In genomic region chr4:6622744-6623143, GRCh38 we compare ENCODE assay signal across 17 cellular contexts. TPM values are rescaled to one million over a fixed set of nuclear protein-coding genes. Genes with fewer than 3 reads are reported as not detected.
A peak's percentile ranks its signal among the peaks of the same experiment; 100 is the strongest.
DNase-seq lines count a peak whose midpoint lies in the region; ATAC-seq and TF ChIP-seq lines count a peak whose summit lies in the region.
"Had no signal": no experiment of that assay in that cellular context is flagged by ENCODE, and none has a peak within 500 bp of the region (broad histone marks: within the 10 kb centered on the region; RNA-seq: fewer than 3 reads in every experiment).

No MANE protein-coding gene starts in this region.

- H3K27me3 Mint-ChIP-seq in activated T-helper 1 cell treated with anti-CD3 and anti-CD28 coated beads, Interleukin-12 subunit alpha, Interleukin-12 subunit beta, Interleukin-2, Interleukin-4 antibody, amounts not matched to agents 30 ng/mL and 10 ng/mL and 1 ng/mL, durations not matched to agents 14 hours and 24 hours and 36 hours (ENCODE audit: insufficient read depth) = no peaks in the 10 kb centered on the region
- peaks cover 3% of the 10 kb centered on the region for H3K27me3 Mint-ChIP-seq in glutamatergic neuron (ENCODE audit: unreplicated experiment)
- H3K27me3 Mint-ChIP-seq in GM23338 (ENCODE audit: insufficient read depth, low read depth, poor library complexity) = peaks cover 17% of the 10 kb centered on the region

- peaks cover 0 to 23% (median 0%) of the 10 kb centered on the region in 4 donors for H3K36me3 ChIP-seq in sigmoid colon
- peaks cover 15% of the 10 kb centered on the region for H3K36me3 ChIP-seq in upper lobe of right lung
- no peaks in the 10 kb centered on the region for H3K36me3 ChIP-seq in GM23338 (ENCODE audit: insufficient read depth)

- no peaks in the 10 kb centered on the region for H3K79me2 ChIP-seq in GM23338 (replicated peaks; ENCODE audit: insufficient read depth)

- no peak overlapping the region for H3K27ac ChIP-seq in sigmoid colon
- H3K27ac ChIP-seq in upper lobe of right lung = no peak overlapping the region
- H3K27ac ChIP-seq in GM23338 (ENCODE audit: low read depth) = no peak overlapping the region
- H3K27ac ChIP-seq: BLaER1, HL-60 had no signal

- H4K20me1 ChIP-seq in GM23338 (replicated peaks; ENCODE audit: insufficient read depth) = no peaks in the 10 kb centered on the region

- H3K27me3 ChIP-seq in sigmoid colon = no peaks in the 10 kb centered on the region
- no peaks in the 10 kb centered on the region for H3K27me3 ChIP-seq in upper lobe of right lung
- H3K27me3 ChIP-seq in GM23338 (ENCODE audit: insufficient read depth) = no peaks in the 10 kb centered on the region
- H3K27me3 ChIP-seq: BLaER1 had no signal

- no peak for TF ChIP-seq POLR2A in sigmoid colon (IDR thresholded peaks at IDR 0.05)

- H3K9me3 ChIP-seq in sigmoid colon (no peaks in the 10 kb centered on the region), upper lobe of right lung (no peaks in the 10 kb centered on the region)
- H3K9me3 ChIP-seq: BLaER1 had no signal

- H3K9me3 Mint-ChIP-seq in activated T-helper 1 cell treated with anti-CD3 and anti-CD28 coated beads, Interleukin-12 subunit alpha, Interleukin-12 subunit beta, Interleukin-2, Interleukin-4 antibody, amounts not matched to agents 30 ng/mL and 10 ng/mL and 1 ng/mL, durations not matched to agents 14 hours and 24 hours and 36 hours = no peaks in the 10 kb centered on the region
- H3K9me3 Mint-ChIP-seq in glutamatergic neuron (ENCODE audit: unreplicated experiment) (peaks cover 10% of the 10 kb centered on the region), GM23338 (no peaks in the 10 kb centered on the region)
- H3K9me3 Mint-ChIP-seq: CD8-positive, alpha-beta T cell had no signal

- ATAC-seq in upper lobe of right lung (no peak), GM23338 (no peak)
- ATAC-seq: CD8-positive, alpha-beta T cell had no signal

- peaks cover 5% of the 10 kb centered on the region for H3K36me3 Mint-ChIP-seq in activated T-helper 1 cell treated with anti-CD3 and anti-CD28 coated beads, Interleukin-12 subunit alpha, Interleukin-12 subunit beta, Interleukin-2, Interleukin-4 antibody, amounts not matched to agents 30 ng/mL and 10 ng/mL and 1 ng/mL, durations not matched to agents 14 hours and 24 hours and 36 hours (ENCODE audit: low read depth)
- H3K36me3 Mint-ChIP-seq in glutamatergic neuron (ENCODE audit: unreplicated experiment) = no peaks in the 10 kb centered on the region
- no peaks in the 10 kb centered on the region for H3K36me3 Mint-ChIP-seq in GM23338 (ENCODE audit: low read depth)

- no peak overlapping the region for H3K4me3 Mint-ChIP-seq in activated T-helper 1 cell treated with anti-CD3 and anti-CD28 coated beads, Interleukin-12 subunit alpha, Interleukin-12 subunit beta, Interleukin-2, Interleukin-4 antibody, amounts not matched to agents 30 ng/mL and 10 ng/mL and 1 ng/mL, durations not matched to agents 14 hours and 24 hours and 36 hours
- H3K4me3 Mint-ChIP-seq in glutamatergic neuron (ENCODE audit: unreplicated experiment) (no peak overlapping the region), GM23338 (no peak overlapping the region)
- H3K4me3 Mint-ChIP-seq: CD8-positive, alpha-beta T cell had no signal

- no peaks in the 10 kb centered on the region for H3F3A ChIP-seq in GM23338 (replicated peaks; ENCODE audit: low read depth)

- no peaks in the 10 kb centered on the region for H3K4me1 Mint-ChIP-seq in activated T-helper 1 cell treated with anti-CD3 and anti-CD28 coated beads, Interleukin-12 subunit alpha, Interleukin-12 subunit beta, Interleukin-2, Interleukin-4 antibody, amounts not matched to agents 30 ng/mL and 10 ng/mL and 1 ng/mL, durations not matched to agents 14 hours and 24 hours and 36 hours (ENCODE audit: low read depth)
- H3K4me1 Mint-ChIP-seq in glutamatergic neuron (ENCODE audit: low read depth, unreplicated experiment) (peaks cover 2% of the 10 kb centered on the region), GM23338 (peaks cover 4% of the 10 kb centered on the region; the same call in 2 of the 3 replicates)

- in situ Hi-C loops in GM13976 (cut with MboI; ENCODE audit: low sequenced_read_pairs, unreplicated experiment) = no loop called here

- H3K4me3 ChIP-seq in sigmoid colon (no peak overlapping the region), upper lobe of right lung (no peak overlapping the region), GM23338 (no peak overlapping the region)
- H3K4me3 ChIP-seq: BLaER1 had no signal

- no peak overlapping the region for H3K27ac Mint-ChIP-seq in activated T-helper 1 cell treated with anti-CD3 and anti-CD28 coated beads, Interleukin-12 subunit alpha, Interleukin-12 subunit beta, Interleukin-2, Interleukin-4 antibody, amounts not matched to agents 30 ng/mL and 10 ng/mL and 1 ng/mL, durations not matched to agents 14 hours and 24 hours and 36 hours
- H3K27ac Mint-ChIP-seq in glutamatergic neuron (ENCODE audit: unreplicated experiment) = no peak overlapping the region
- no peak overlapping the region for H3K27ac Mint-ChIP-seq in GM23338
- H3K27ac Mint-ChIP-seq: CD8-positive, alpha-beta T cell had no signal

- DNase-seq in GM13976 (ENCODE audit: low spot score) = peak; percentile 14
- DNase-seq in epidermal melanocyte (ENCODE audit: insufficient read length, low spot score) = peak; percentile 8
- peak; percentile 56 for DNase-seq in sigmoid colon
- DNase-seq in upper lobe of right lung = peak; percentile 40
- DNase-seq in activated T-helper 1 cell treated with anti-CD3 and anti-CD28 coated beads, Interleukin-12 subunit alpha, Interleukin-12 subunit beta, Interleukin-2, Interleukin-4 antibody, amounts not matched to agents 30 ng/mL and 10 ng/mL and 1 ng/mL, durations not matched to agents 14 hours and 24 hours and 36 hours (ENCODE audit: low spot score) = no peak
- DNase-seq in glutamatergic neuron = no peak
- no peak for DNase-seq in GM23338 (ENCODE audit: low spot score)
- DNase-seq in stimulated activated CD4-positive, alpha-beta T cell treated with anti-CD3 and anti-CD28 coated beads, Interleukin-2, amount 100 ng/mL, for 48 hours = no peak
- DNase-seq: 8988T; Calu3; CD8-positive, alpha-beta T cell; DMS53; DND-41; EL; HCEC 1CT had no signal

- TF ChIP-seq CTCF in GM13976 (IDR thresholded peaks at IDR 0.05; ENCODE audit: borderline replicate concordance, control extremely low read depth, extremely low read depth, insufficient read depth, missing control alignments) (no peak), sigmoid colon (IDR thresholded peaks at IDR 0.05) (no peak), upper lobe of right lung (IDR thresholded peaks at IDR 0.05) (no peak), glutamatergic neuron (IDR thresholded peaks at IDR 0.05; ENCODE audit: partially characterized antibody, unreplicated experiment) (no peak), GM23338 (conservative IDR thresholded peaks at IDR 0.05; ENCODE audit: low read depth in 2 of 2) (no peak)

- H3K4me1 ChIP-seq in sigmoid colon = no peaks in the 10 kb centered on the region
- H3K4me1 ChIP-seq in upper lobe of right lung = no peaks in the 10 kb centered on the region
- no peaks in the 10 kb centered on the region for H3K4me1 ChIP-seq in GM23338 (ENCODE audit: insufficient read depth)
- H3K4me1 ChIP-seq: BLaER1 had no signal

- no peaks in the 10 kb centered on the region for H3K9me2 ChIP-seq in GM23338 (ENCODE audit: insufficient read depth)

- H3K4me2 ChIP-seq in GM23338 = no peak overlapping the region
- H3K4me2 ChIP-seq: BLaER1 had no signal

- no peak for TF ChIP-seq EP300 in sigmoid colon (IDR thresholded peaks at IDR 0.05)

- intact Hi-C loops in sigmoid colon (cut with DNase I) (no loop called here), upper lobe of right lung (cut with DNase I) (no loop called here)
- intact Hi-C loops in activated T-helper 1 cell treated with anti-CD3 and anti-CD28 coated beads, Interleukin-12 subunit alpha, Interleukin-12 subunit beta, Interleukin-2, Interleukin-4 antibody, amounts not matched to agents 30 ng/mL and 10 ng/mL and 1 ng/mL, durations not matched to agents 14 hours and 24 hours and 36 hours (cut with micrococcal nuclease) = no loop called here

- H2AFZ ChIP-seq in GM23338 = no peak overlapping the region

- WGBS in sigmoid colon, 2 donors = 89 to 90% methylated on average over 2 of the region's 2 CpGs

TF ChIP-seq in GM23338, 12 proteins besides CTCF, POLR2A, EP300 and RAD21 (continues in another document):
- TF ChIP-seq ZNF331 (CRISPR knock-in tag; IDR thresholded peaks at IDR 0.05; ENCODE audit: low read depth) (no peak), EZH2 (IDR thresholded peaks at IDR 0.05; ENCODE audit: low read depth, unreplicated experiment) (no peak), ZNF114 (CRISPR knock-in tag; IDR thresholded peaks at IDR 0.05) (no peak), CREB1 (CRISPR knock-in tag; IDR thresholded peaks at IDR 0.05; ENCODE audit: low read depth) (no peak), EZH2phosphoT487 (IDR thresholded peaks at IDR 0.05; ENCODE audit: unreplicated experiment) (no peak)
- TF ChIP-seq, protein P1, sequence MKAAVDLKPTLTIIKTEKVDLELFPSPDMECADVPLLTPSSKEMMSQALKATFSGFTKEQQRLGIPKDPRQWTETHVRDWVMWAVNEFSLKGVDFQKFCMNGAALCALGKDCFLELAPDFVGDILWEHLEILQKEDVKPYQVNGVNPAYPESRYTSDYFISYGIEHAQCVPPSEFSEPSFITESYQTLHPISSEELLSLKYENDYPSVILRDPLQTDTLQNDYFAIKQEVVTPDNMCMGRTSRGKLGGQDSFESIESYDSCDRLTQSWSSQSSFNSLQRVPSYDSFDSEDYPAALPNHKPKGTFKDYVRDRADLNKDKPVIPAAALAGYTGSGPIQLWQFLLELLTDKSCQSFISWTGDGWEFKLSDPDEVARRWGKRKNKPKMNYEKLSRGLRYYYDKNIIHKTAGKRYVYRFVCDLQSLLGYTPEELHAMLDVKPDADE (IDR thresholded peaks at IDR 0.05) = no peak

RNA-seq across cellular contexts. Expression of gene MRFAP1, which starts 17.7 kb away (rescaled TPM):
- 100 to 1,000 TPM; 196 to 226 (median 211) TPM for total RNA-seq in sigmoid colon
- polyA plus RNA-seq in sigmoid colon = 100 to 1,000 TPM; 252 to 261 (median 259) TPM
- total RNA-seq in upper lobe of right lung = 235 TPM
- 115 and 119 TPM in 2 replicates for total RNA-seq in activated T-helper 1 cell treated with anti-CD3 and anti-CD28 coated beads, Interleukin-12 subunit alpha, Interleukin-12 subunit beta, Interleukin-2, Interleukin-4 antibody, amounts not matched to agents 30 ng/mL and 10 ng/mL and 1 ng/mL, durations not matched to agents 14 hours and 24 hours and 36 hours
- total RNA-seq in glutamatergic neuron (ENCODE audit: unreplicated experiment) = 226 TPM
- 154 and 168 TPM in 2 replicates for total RNA-seq in GM23338 (2014; rRNA removed; shearing (Covaris generic))
- 272 and 288 TPM in 2 replicates for polyA plus RNA-seq in GM23338 (2016; fragmentation: Nextera tagmentation; extraction: Ambion mirVana)

RNA-seq across cellular contexts. Expression of gene MAN2B2, which starts 47.8 kb away (rescaled TPM):
- total RNA-seq in sigmoid colon (10 to 100 TPM; 12.7 to 24.3 (median 20.2) TPM), upper lobe of right lung (39.6 TPM), glutamatergic neuron (ENCODE audit: unreplicated experiment) (15.5 TPM)
- polyA plus RNA-seq in sigmoid colon (10 to 100 TPM in 1 of 3 donors, 1 to 10 TPM in 2; 3.0 to 18.7 (median 3.0) TPM), GM23338 (2016; fragmentation: Nextera tagmentation; extraction: Ambion mirVana) (1.6 and 2.1 TPM in 2 replicates)
- total RNA-seq in activated T-helper 1 cell treated with anti-CD3 and anti-CD28 coated beads, Interleukin-12 subunit alpha, Interleukin-12 subunit beta, Interleukin-2, Interleukin-4 antibody, amounts not matched to agents 30 ng/mL and 10 ng/mL and 1 ng/mL, durations not matched to agents 14 hours and 24 hours and 36 hours = 13.9 and 14.0 TPM in 2 replicates
- 6.9 and 7.1 TPM in 2 replicates for total RNA-seq in GM23338 (2014; rRNA removed; shearing (Covaris generic))

Comparison
In these comparisons a context has a peak if more than half of its experiments do, and no peak if none do; other contexts are left out.
1. DNase-seq: peak in GM13976 (single experiment), epidermal melanocyte (single experiment), sigmoid colon (single experiment) and upper lobe of right lung (single experiment); none in activated T-helper 1 cell treated with anti-CD3 and anti-CD28 coated beads, Interleukin-12 subunit alpha, Interleukin-12 subunit beta, Interleukin-2, Interleukin-4 antibody, amounts not matched to agents 30 ng/mL and 10 ng/mL and 1 ng/mL, durations not matched to agents 14 hours and 24 hours and 36 hours (single experiment), glutamatergic neuron (single experiment), GM23338 (single experiment) and stimulated activated CD4-positive, alpha-beta T cell treated with anti-CD3 and anti-CD28 coated beads, Interleukin-2, amount 100 ng/mL, for 48 hours (0 of 2).